Comparison of ENCODE assay signal across 24 cellular contexts in the genomic region with DNA sequence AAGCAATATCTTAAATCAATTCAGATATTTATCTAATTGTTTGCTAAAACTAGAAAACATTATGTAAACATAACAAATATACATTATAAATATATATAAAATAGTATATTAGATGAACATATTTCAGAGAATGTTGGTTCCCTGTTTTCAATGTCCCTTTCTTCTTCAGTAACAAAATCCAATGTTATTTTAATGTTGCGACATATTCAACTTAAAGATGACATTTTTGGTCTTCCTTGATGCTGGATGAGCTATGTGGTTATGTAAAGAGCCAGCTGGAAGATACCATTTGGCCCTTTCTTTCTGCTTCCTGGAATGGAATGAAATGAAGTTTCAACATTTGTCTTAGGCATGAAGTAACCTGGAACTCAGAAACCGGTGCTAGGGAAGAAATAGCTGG.
A peak's percentile ranks its signal among the peaks of the same experiment; 100 is the strongest.
DNase-seq lines count a peak whose midpoint lies in the region; ATAC-seq, FAIRE-seq and TF ChIP-seq lines count a peak whose summit lies in the region.
"Had no signal": no experiment of that assay in that cellular context is flagged by ENCODE, and none has a peak within 500 bp of the region (broad histone marks: within the 10 kb centered on the region; RNA-seq: fewer than 3 reads in every experiment).

No MANE protein-coding gene starts in this region.

- no peak overlapping the region for H2AK9ac ChIP-seq in IMR-90 (replicated peaks; ENCODE audit: low read depth, low read length, poor library complexity)

- H2AK5ac ChIP-seq in IMR-90 (ENCODE audit: low read depth, low read length) = no peak overlapping the region

- no peak overlapping the region for H3K18ac ChIP-seq in IMR-90 (ENCODE audit: low read depth, low read length)

- H3K4me1 Mint-ChIP-seq in MCF 10A (ENCODE audit: insufficient read depth, unreplicated experiment) (no peaks in the 10 kb centered on the region), nephron progenitor cell (peaks cover 12% of the 10 kb centered on the region)
- H3K4me1 Mint-ChIP-seq: B cell had no signal

- H3K9me3 ChIP-seq in breast epithelium = peaks cover 0 to 6% of the 10 kb centered on the region in 2 donors
- no peaks in the 10 kb centered on the region for H3K9me3 ChIP-seq in IMR-90 (ENCODE audit: control insufficient read depth, insufficient read depth, low read length)
- H3K9me3 ChIP-seq: A549; BLaER1 treated with 17β-estradiol and CSF1 and Interleukin-3, amounts not matched to agents 10 nM and 100 nM; Caco-2 had no signal

- H3K9me1 ChIP-seq in IMR-90 (ENCODE audit: insufficient read depth, low read length) = no peaks in the 10 kb centered on the region

- H3K27ac ChIP-seq in breast epithelium (no peak overlapping the region), IMR-90 (ENCODE audit: insufficient read depth, low read length) (no peak overlapping the region)
- H3K27ac ChIP-seq: 22Rv1; A549; BLaER1 treated with 17β-estradiol and CSF1 and Interleukin-3, amounts not matched to agents 10 nM and 100 nM; C4-2B had no signal

- TF ChIP-seq POLR2A in breast epithelium (IDR thresholded peaks at IDR 0.05) = no peak
- no peak for TF ChIP-seq POLR2A in IMR-90 (IDR thresholded peaks at IDR 0.05; ENCODE audit: low read depth, low read length)

- H3K9me3 Mint-ChIP-seq in MCF 10A (ENCODE audit: unreplicated experiment) (no peaks in the 10 kb centered on the region), nephron progenitor cell (no peaks in the 10 kb centered on the region)

- no peak overlapping the region for H3K23ac ChIP-seq in IMR-90 (ENCODE audit: low read depth, low read length)

- ATAC-seq in IMR-90 (ENCODE audit: low read depth) (no peak), GM21367 (IDR thresholded peaks at IDR 0.05; ENCODE audit: unreplicated experiment) (no peak)
- ATAC-seq: A549; CD8-positive, alpha-beta T cell had no signal

- CTCF ChIA-PET in MCF 10A (lab: Yijun Ruan, JAX) (interaction anchor here (0.6 kb wide), 1 partner anchor 1220 kb away, joined by 3 read pairs; no protein-coding TSS in a partner anchor), IMR-90 (lab: Yijun Ruan, JAX) (interaction anchor here (0.6 kb wide), 1 partner anchor 123 kb away, joined by 5 read pairs; no protein-coding TSS in a partner anchor)

- H2BK15ac ChIP-seq in IMR-90 (ENCODE audit: low read depth, low read length) = no peak overlapping the region

- no peak overlapping the region for H3K14ac ChIP-seq in IMR-90 (replicated peaks; ENCODE audit: low read depth, low read length)

- H3K27ac Mint-ChIP-seq in MCF 10A (ENCODE audit: low read depth, unreplicated experiment) (no peak overlapping the region), nephron progenitor cell (peak overlapping the region; percentile 57)
- H3K27ac Mint-ChIP-seq: B cell; CD4-positive, alpha-beta T cell; CD8-positive, alpha-beta T cell had no signal

- no peak overlapping the region for H3K4me3 Mint-ChIP-seq in MCF 10A (ENCODE audit: unreplicated experiment)
- H3K4me3 Mint-ChIP-seq in nephron progenitor cell = no peak overlapping the region
- H3K4me3 Mint-ChIP-seq: B cell; CD4-positive, alpha-beta T cell; CD8-positive, alpha-beta T cell had no signal

- no peak overlapping the region for H3K4ac ChIP-seq in IMR-90 (ENCODE audit: low read depth, low read length)

- no peak overlapping the region for H2BK20ac ChIP-seq in IMR-90 (ENCODE audit: low read depth, low read length)

- no peak for TF ChIP-seq CTCF in MCF 10A (IDR thresholded peaks at IDR 0.05; ENCODE audit: unreplicated experiment)
- TF ChIP-seq CTCF in breast epithelium (IDR thresholded peaks at IDR 0.05) = no peak
- no peak for TF ChIP-seq CTCF in IMR-90 (conservative IDR thresholded peaks at IDR 0.05; ENCODE audit: low read depth, low read length)
- TF ChIP-seq CTCF in nephron progenitor cell (IDR thresholded peaks at IDR 0.05) = no peak

- no TSS peak for BruUV-seq in MCF 10A (replicated peaks; lab: Mats Ljungman, UMichigan)
- BruUV-seq in IMR-90 (replicated peaks; lab: Mats Ljungman, UMichigan) = no TSS peak

- no peaks in the 10 kb centered on the region for H4K20me1 ChIP-seq in IMR-90 (ENCODE audit: insufficient read depth, low read length)
- H4K20me1 ChIP-seq: BLaER1 treated with 17β-estradiol and CSF1 and Interleukin-3, amounts not matched to agents 10 nM and 100 nM had no signal

- no peak overlapping the region for H4K8ac ChIP-seq in IMR-90 (ENCODE audit: low read depth in 2 of 2, low read length in 2 of 2)

- H3K27me3 Mint-ChIP-seq in MCF 10A (ENCODE audit: insufficient read depth, unreplicated experiment) = no peaks in the 10 kb centered on the region
- no peaks in the 10 kb centered on the region for H3K27me3 Mint-ChIP-seq in nephron progenitor cell (ENCODE audit: low read depth, poor library complexity)
- H3K27me3 Mint-ChIP-seq: B cell; CD4-positive, alpha-beta T cell had no signal

- no peak overlapping the region for H3K9ac ChIP-seq in IMR-90 (ENCODE audit: low read depth, low read length)
- H3K9ac ChIP-seq: BLaER1 treated with 17β-estradiol and CSF1 and Interleukin-3, amounts not matched to agents 10 nM and 100 nM had no signal

- H4K5ac ChIP-seq in IMR-90 (ENCODE audit: low read depth, low read length) = no peak overlapping the region

- TF ChIP-seq RAD21 in IMR-90 (IDR thresholded peaks at IDR 0.05; ENCODE audit: low read length) = no peak

- DNase-seq in MCF 10A (ENCODE audit: unreplicated experiment) (peak; percentile 13), breast epithelium (ENCODE audit: low spot score in 2 of 2) (no peak), IMR-90 (no peak), nephron progenitor cell (no peak)
- DNase-seq in activated naive CD4-positive, alpha-beta T cell treated with Interleukin-2 at 50 U/mL for 16 hours = no peak
- no peak for DNase-seq in activated T-cell treated with anti-CD3 and anti-CD28 coated beads, Interleukin-2, amount 50 U/mL, for 48 hours
- DNase-seq: AML-193; Caco-2; Calu3; CD4-positive, alpha-beta T cell; CD8-positive, alpha-beta T cell; DMS79 treated with DMSO at 0.1 percent for 48 hours; GF-D8 had no signal

- no peak overlapping the region for H3K56ac ChIP-seq in IMR-90 (ENCODE audit: extremely low read depth, insufficient read depth, low read length)

- no peaks in the 10 kb centered on the region for H3K79me1 ChIP-seq in IMR-90 (ENCODE audit: low read depth in 1 of 2, low read length in 2 of 2)

- no peak overlapping the region for H3K4me2 ChIP-seq in IMR-90 (ENCODE audit: low read depth, low read length)
- H3K4me2 ChIP-seq: A549; BLaER1 treated with 17β-estradiol and CSF1 and Interleukin-3, amounts not matched to agents 10 nM and 100 nM had no signal

- FAIRE-seq in colon (lab: Jason Lieb, UNC) = peak; percentile 76
- FAIRE-seq: A549, D721Med, G401.6, GM12891, GM19239 had no signal

- intact Hi-C loops in MCF 10A (cut with micrococcal nuclease) (no loop called here), breast epithelium (cut with DNase I; ENCODE audit: low total_unique reads) (no loop called here), IMR-90 (cut with micrococcal nuclease) (no loop called here)

- H3K4me3 ChIP-seq in breast epithelium (no peak overlapping the region), IMR-90 (ENCODE audit: insufficient read depth, low read depth, low read length) (no peak overlapping the region)
- H3K4me3 ChIP-seq: A549; BLaER1 treated with 17β-estradiol and CSF1 and Interleukin-3, amounts not matched to agents 10 nM and 100 nM had no signal

- H3K36me3 ChIP-seq in breast epithelium (no peaks in the 10 kb centered on the region), IMR-90 (ENCODE audit: control insufficient read depth, insufficient read depth, low read length) (no peaks in the 10 kb centered on the region)
- H3K36me3 ChIP-seq: BLaER1 treated with 17β-estradiol and CSF1 and Interleukin-3, amounts not matched to agents 10 nM and 100 nM had no signal

- dilution Hi-C loops in IMR-90 (cut with HindIII; ENCODE audit: low sequenced_read_pairs, unreplicated experiment) = no loop called here

- H3K4me1 ChIP-seq in breast epithelium (no peaks in the 10 kb centered on the region), IMR-90 (ENCODE audit: control insufficient read depth, insufficient read depth, low read length) (no peaks in the 10 kb centered on the region)
- H3K4me1 ChIP-seq: A549; BLaER1 treated with 17β-estradiol and CSF1 and Interleukin-3, amounts not matched to agents 10 nM and 100 nM; Caco-2 had no signal

- no peak overlapping the region for H4K91ac ChIP-seq in IMR-90 (ENCODE audit: insufficient read depth, low read depth, low read length)

- no CpG with 5 or more reads among the region's 2 CpGs for WGBS in IMR-90 (ENCODE audit: extremely low coverage in 2 of 2, insufficient read length in 1 of 2), 2 experiments

- no peak overlapping the region for H2AFZ ChIP-seq in IMR-90 (replicated peaks; ENCODE audit: low read length, poor library complexity)

- H2BK120ac ChIP-seq in IMR-90 (ENCODE audit: low read depth, low read length) = no peak overlapping the region

- H3K36me3 Mint-ChIP-seq in MCF 10A (ENCODE audit: insufficient read depth, unreplicated experiment) = no peaks in the 10 kb centered on the region
- no peaks in the 10 kb centered on the region for H3K36me3 Mint-ChIP-seq in nephron progenitor cell (ENCODE audit: low read depth)
- H3K36me3 Mint-ChIP-seq: CD8-positive, alpha-beta T cell had no signal

- peak overlapping the region; percentile 44 for H2BK5ac ChIP-seq in IMR-90 (ENCODE audit: low read depth, low read length, poor library complexity, severe bottlenecking)

- POLR2A ChIA-PET in MCF 10A (lab: Yijun Ruan, JAX) (no interaction called here), IMR-90 (lab: Charles Lee; ENCODE audit: unreplicated experiment) (no interaction called here)

- H3K27me3 ChIP-seq in breast epithelium (no peaks in the 10 kb centered on the region), IMR-90 (ENCODE audit: control insufficient read depth, insufficient read depth, low read length) (no peaks in the 10 kb centered on the region)
- H3K27me3 ChIP-seq: BLaER1 treated with 17β-estradiol and CSF1 and Interleukin-3, amounts not matched to agents 10 nM and 100 nM had no signal

- in situ Hi-C loops in IMR-90 (cut with MboI; ENCODE audit: low sequenced_read_pairs) = no loop called here

TF ChIP-seq in IMR-90, 13 proteins besides CTCF, POLR2A, EP300 and RAD21:
- TF ChIP-seq CEBPB (IDR thresholded peaks at IDR 0.05; ENCODE audit: low read depth, low read length) = peak; percentile 77
- TF ChIP-seq, protein P1, sequence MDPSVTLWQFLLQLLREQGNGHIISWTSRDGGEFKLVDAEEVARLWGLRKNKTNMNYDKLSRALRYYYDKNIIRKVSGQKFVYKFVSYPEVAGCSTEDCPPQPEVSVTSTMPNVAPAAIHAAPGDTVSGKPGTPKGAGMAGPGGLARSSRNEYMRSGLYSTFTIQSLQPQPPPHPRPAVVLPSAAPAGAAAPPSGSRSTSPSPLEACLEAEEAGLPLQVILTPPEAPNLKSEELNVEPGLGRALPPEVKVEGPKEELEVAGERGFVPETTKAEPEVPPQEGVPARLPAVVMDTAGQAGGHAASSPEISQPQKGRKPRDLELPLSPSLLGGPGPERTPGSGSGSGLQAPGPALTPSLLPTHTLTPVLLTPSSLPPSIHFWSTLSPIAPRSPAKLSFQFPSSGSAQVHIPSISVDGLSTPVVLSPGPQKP (IDR thresholded peaks at IDR 0.05; ENCODE audit: borderline replicate concordance, low read depth, low read length) = no peak
- no peak for TF ChIP-seq SMC3 (IDR thresholded peaks at IDR 0.05; ENCODE audit: low read depth, low read length)
- TF ChIP-seq CHD1 (IDR thresholded peaks at IDR 0.05; ENCODE audit: low read depth, low read length) = no peak
TF ChIP-seq in IMR-90: peak in this region for 1.
